ENCODE assay signal across 26 cellular contexts in genomic region chr22:20802922-20803553, GRCh38. TPM values are rescaled to one million over a fixed set of nuclear protein-coding genes. Genes with fewer than 3 reads are reported as not detected.
"Had no signal": no experiment of that assay in that cellular context is flagged by ENCODE, and none has a peak within 500 bp of the region (broad histone marks: within the 10 kb centered on the region; RNA-seq: fewer than 3 reads in every experiment).

No MANE protein-coding gene starts in this region.

- H3K27ac ChIP-seq: colonic mucosa, esophagus squamous epithelium, heart right ventricle, left lung, ovary, psoas muscle, sigmoid colon, suprapubic skin, transverse colon, upper lobe of right lung, uterus had no signal

- H3K27me3 Mint-ChIP-seq: dendritic cell treated with granulocyte-macrophage colony-stimulating factor and Interleukin-4, amounts not matched to agents 40 ng/mL and 50 ng/mL, for 4 days; naive thymus-derived CD4-positive, alpha-beta T cell; stimulated activated naive CD8-positive, alpha-beta T cell treated with anti-CD3 and anti-CD28 coated beads, Interleukin-15, amount 100 ng/mL, for 72 hours had no signal

- H3K9me3 Mint-ChIP-seq: dendritic cell treated with granulocyte-macrophage colony-stimulating factor and Interleukin-4, amounts not matched to agents 40 ng/mL and 50 ng/mL, for 4 days; mesothelial cell of epicardium; naive thymus-derived CD4-positive, alpha-beta T cell; nephron; stimulated activated naive CD8-positive, alpha-beta T cell treated with anti-CD3 and anti-CD28 coated beads, Interleukin-15, amount 100 ng/mL, for 72 hours had no signal

- DNase-seq: effector CD8-positive, alpha-beta T cell; esophagus squamous epithelium; foreskin melanocyte; heart right ventricle; hippocampal formation; left cardiac atrium; left lung; occipital lobe; psoas muscle; upper lobe of right lung; uterus had no signal

- H3K36me3 ChIP-seq: ovary, uterus had no signal

- H3K27ac Mint-ChIP-seq: dendritic cell treated with granulocyte-macrophage colony-stimulating factor and Interleukin-4, amounts not matched to agents 40 ng/mL and 50 ng/mL, for 4 days; mesothelial cell of epicardium; naive thymus-derived CD4-positive, alpha-beta T cell; nephron; stimulated activated naive CD8-positive, alpha-beta T cell treated with anti-CD3 and anti-CD28 coated beads, Interleukin-15, amount 100 ng/mL, for 72 hours had no signal

- H3K4me1 ChIP-seq: colonic mucosa, heart right ventricle, left lung, psoas muscle, suprapubic skin, transverse colon, upper lobe of right lung, uterus had no signal

- H3K4me3 ChIP-seq: colonic mucosa, esophagus squamous epithelium, heart right ventricle, left lung, ovary, psoas muscle, sigmoid colon, suprapubic skin, transverse colon, upper lobe of right lung, uterus had no signal

- H3K4me3 Mint-ChIP-seq: dendritic cell treated with granulocyte-macrophage colony-stimulating factor and Interleukin-4, amounts not matched to agents 40 ng/mL and 50 ng/mL, for 4 days; mesothelial cell of epicardium; naive thymus-derived CD4-positive, alpha-beta T cell; nephron; stimulated activated naive CD8-positive, alpha-beta T cell treated with anti-CD3 and anti-CD28 coated beads, Interleukin-15, amount 100 ng/mL, for 72 hours had no signal

- H3K9me3 ChIP-seq: colonic mucosa, esophagus squamous epithelium, heart right ventricle, left lung, ovary, psoas muscle, sigmoid colon, suprapubic skin, transverse colon, upper lobe of right lung, uterus had no signal

- H3K27me3 ChIP-seq: colonic mucosa, esophagus squamous epithelium, heart right ventricle, left lung, ovary, sigmoid colon, suprapubic skin, transverse colon, upper lobe of right lung, uterus had no signal

- H3K4me1 Mint-ChIP-seq: naive thymus-derived CD4-positive, alpha-beta T cell; nephron; stimulated activated naive CD8-positive, alpha-beta T cell treated with anti-CD3 and anti-CD28 coated beads, Interleukin-15, amount 100 ng/mL, for 72 hours had no signal

RNA-seq across cellular contexts. Expression of gene SERPIND1, which starts 29.1 kb away (rescaled TPM):
- total RNA-seq: epithelial cell of proximal tubule; kidney epithelial cell; lower leg skin; mesothelial cell of epicardium; naive thymus-derived CD4-positive, alpha-beta T cell; psoas muscle; renal cortical epithelial cell; sigmoid colon; skeletal muscle tissue; transverse colon had no signal
